Comparison of ENCODE assay signal across 20 cellular contexts in genomic region chr19:5090465-5090779, GRCh38.
DNase-seq lines count a peak whose midpoint lies in the region; ATAC-seq and TF ChIP-seq lines count a peak whose summit lies in the region.
"Had no signal": no experiment of that assay in that cellular context is flagged by ENCODE, and none has a peak within 500 bp of the region (broad histone marks: within the 10 kb centered on the region; RNA-seq: fewer than 3 reads in every experiment).

No MANE protein-coding gene starts in this region.

- peaks cover 9% of the 10 kb centered on the region for H3K36me3 Mint-ChIP-seq in neural progenitor cell

- H3K27me3 Mint-ChIP-seq in neural progenitor cell (ENCODE audit: insufficient read depth, low read depth): peaks cover 10% of the 10 kb centered on the region
- H3K27me3 Mint-ChIP-seq: activated CD4-positive, alpha-beta T cell treated with anti-CD3 and anti-CD28 coated beads, Interleukin-2, amount 10 ng/mL, durations not matched to agents 24 days and 14 days had no signal

- DNase-seq in heart right ventricle (no peak), left ventricle myocardium superior (no peak), neural progenitor cell (ENCODE audit: low spot score) (no peak), COR-L47 (lab: John Stamatoyannopoulos, UW) (no peak)
- no peak for DNase-seq in stimulated activated naive CD4-positive, alpha-beta T cell (lab: John Stamatoyannopoulos, UW)
- DNase-seq: activated CD4-positive, alpha-beta T cell treated with anti-CD3 and anti-CD28 coated beads, Interleukin-2, amount 10 ng/mL, durations not matched to agents 24 days and 14 days; activated naive CD4-positive, alpha-beta T cell; activated T-cell treated with anti-CD3 and anti-CD28 coated beads, Interleukin-2, amount 50 U/mL, for 48 hours; GOT3; immature natural killer cell; left lung; MG63; NCI-H774; stimulated activated CD4-positive, alpha-beta T cell treated with anti-CD3 and anti-CD28 coated beads, Interleukin-12 subunit alpha, Interleukin-12 subunit beta, amount 100 ng/mL, for 4 hours; stimulated activated CD4-positive, alpha-beta T cell treated with anti-CD3 and anti-CD28 coated beads, Interleukin-4, amount 100 ng/mL, for 4 hours; stimulated activated naive CD8-positive, alpha-beta T cell treated with anti-CD3 and anti-CD28 coated beads, Interleukin-15, Interleukin-2, amounts not matched to agents 100 U/mL and 50 U/mL, for 24 hours had no signal

- no peak for ATAC-seq in heart right ventricle
- no peak for ATAC-seq in left ventricle myocardium superior
- ATAC-seq in HG03432 (IDR thresholded peaks at IDR 0.05; ENCODE audit: unreplicated experiment): no peak
- ATAC-seq: stimulated activated naive CD8-positive, alpha-beta T cell treated with anti-CD3 and anti-CD28 coated beads, Interleukin-15, Interleukin-2, amounts not matched to agents 100 U/mL and 50 U/mL, for 24 hours had no signal

- H3K4me3 ChIP-seq in heart right ventricle (no peak overlapping the region), ectodermal cell (ENCODE audit: insufficient read depth, low read depth, low read length) (no peak overlapping the region), neural progenitor cell (no peak overlapping the region), urinary bladder (ENCODE audit: low read depth, low read length) (no peak overlapping the region)
- H3K4me3 ChIP-seq: left lung, MG63 had no signal

- H3K27me3 ChIP-seq in heart right ventricle (no peaks in the 10 kb centered on the region), ectodermal cell (ENCODE audit: control insufficient read depth, insufficient read depth, low read length, poor library complexity, severe bottlenecking) (no peaks in the 10 kb centered on the region), neural progenitor cell (no peaks in the 10 kb centered on the region)
- H3K27me3 ChIP-seq: left lung, MG63, neutrophil had no signal

- H3K9me3 ChIP-seq in heart right ventricle (no peaks in the 10 kb centered on the region), ectodermal cell (ENCODE audit: control insufficient read depth, low read length) (no peaks in the 10 kb centered on the region), neural progenitor cell (ENCODE audit: low read depth) (no peaks in the 10 kb centered on the region)
- H3K9me3 ChIP-seq: left lung, MG63, neutrophil had no signal

- intact Hi-C loops in heart right ventricle (cut with DNase I) (loop anchor here in 1 of 10 donors (5.0 kb wide), 1 partner anchor 37 kb away; no protein-coding TSS in a partner anchor), left ventricle myocardium superior (cut with micrococcal nuclease) (no loop called here)

- peak overlapping the region in 6 of 10 donors; percentile 39 to 85 (median 60) for H3K27ac ChIP-seq in heart right ventricle
- H3K27ac ChIP-seq in ectodermal cell (ENCODE audit: insufficient read depth, low read depth, low read length, poor library complexity, severe bottlenecking): peak overlapping the region; percentile 53
- peak overlapping the region; percentile 84 for H3K27ac ChIP-seq in neural progenitor cell
- peak overlapping the region; percentile 75 for H3K27ac ChIP-seq in urinary bladder (ENCODE audit: low read depth)
- H3K27ac ChIP-seq: neutrophil had no signal

- H3K9ac ChIP-seq in neural progenitor cell: no peak overlapping the region

- H3K9me3 Mint-ChIP-seq in neural progenitor cell: no peaks in the 10 kb centered on the region
- H3K9me3 Mint-ChIP-seq: activated CD4-positive, alpha-beta T cell treated with anti-CD3 and anti-CD28 coated beads, Interleukin-2, amount 10 ng/mL, durations not matched to agents 24 days and 14 days; immature natural killer cell had no signal

- no peak overlapping the region for H2AFZ ChIP-seq in neural progenitor cell (replicated peaks)

- peaks cover 24% of the 10 kb centered on the region for H3F3A ChIP-seq in neural progenitor cell (ENCODE audit: low read depth)

- no peak overlapping the region for H3K4me3 Mint-ChIP-seq in neural progenitor cell
- H3K4me3 Mint-ChIP-seq: activated CD4-positive, alpha-beta T cell treated with anti-CD3 and anti-CD28 coated beads, Interleukin-2, amount 10 ng/mL, durations not matched to agents 24 days and 14 days; immature natural killer cell had no signal

- no peak overlapping the region for H3K27ac Mint-ChIP-seq in neural progenitor cell
- H3K27ac Mint-ChIP-seq: activated CD4-positive, alpha-beta T cell treated with anti-CD3 and anti-CD28 coated beads, Interleukin-2, amount 10 ng/mL, durations not matched to agents 24 days and 14 days; immature natural killer cell had no signal

- H3K4me2 ChIP-seq in neural progenitor cell: peak overlapping the region; percentile 42

- no peak for TF ChIP-seq CTCF in heart right ventricle (IDR thresholded peaks at IDR 0.05)
- no peak for TF ChIP-seq CTCF in neural progenitor cell (IDR thresholded peaks at IDR 0.05)

- H4K20me1 ChIP-seq in neural progenitor cell (ENCODE audit: low read depth): peaks cover 66% of the 10 kb centered on the region

- WGBS in heart right ventricle, 2 donors: 73 to 81% methylated on average over 7 to 11 of the region's 11 CpGs
- 94% methylated on average over 4 to 7 of the region's 11 CpGs for WGBS in ectodermal cell, 2 experiments
- 75% methylated on average over 11 of the region's 11 CpGs for WGBS in urinary bladder

- no peaks in the 10 kb centered on the region for H3K79me2 ChIP-seq in neural progenitor cell (ENCODE audit: low read depth)

- H3K36me3 ChIP-seq in heart right ventricle (peaks cover 0 to 49% (median 17%) of the 10 kb centered on the region in 9 donors), ectodermal cell (ENCODE audit: control insufficient read depth, insufficient read depth, low read length) (peaks cover 11% of the 10 kb centered on the region), neural progenitor cell (no peaks in the 10 kb centered on the region), urinary bladder (ENCODE audit: insufficient read depth) (peaks cover 7% of the 10 kb centered on the region)
- H3K36me3 ChIP-seq: MG63 had no signal

- H3K4me1 ChIP-seq in heart right ventricle: peaks cover 29 to 39% (median 35%) of the 10 kb centered on the region in 9 donors
- H3K4me1 ChIP-seq in ectodermal cell (ENCODE audit: control insufficient read depth, insufficient read depth, low read length): peaks cover 53% of the 10 kb centered on the region
- H3K4me1 ChIP-seq in neural progenitor cell: peaks cover 45% of the 10 kb centered on the region
- no peaks in the 10 kb centered on the region for H3K4me1 ChIP-seq in urinary bladder (ENCODE audit: insufficient read depth)

- peaks cover 67% of the 10 kb centered on the region for H3K4me1 Mint-ChIP-seq in neural progenitor cell
- H3K4me1 Mint-ChIP-seq: activated CD4-positive, alpha-beta T cell treated with anti-CD3 and anti-CD28 coated beads, Interleukin-2, amount 10 ng/mL, durations not matched to agents 24 days and 14 days had no signal
